In genomic region chr6:144898052-144898689, GRCh38 we compare ENCODE assay signal across 12 cellular contexts.
A peak's percentile ranks its signal among the peaks of the same experiment; 100 is the strongest.
DNase-seq lines count a peak whose midpoint lies in the region; ATAC-seq and TF ChIP-seq lines count a peak whose summit lies in the region.
"Had no signal": no experiment of that assay in that cellular context is flagged by ENCODE, and none has a peak within 500 bp of the region (broad histone marks: within the 10 kb centered on the region; RNA-seq: fewer than 3 reads in every experiment).

No MANE protein-coding gene starts in this region.

- POLR2A ChIA-PET in IMR-90 (lab: Charles Lee; ENCODE audit: unreplicated experiment), result no interaction called here

- TF ChIP-seq RAD21 in IMR-90 (IDR thresholded peaks at IDR 0.05; ENCODE audit: low read length), result no peak

- H3K9me3 ChIP-seq in IMR-90 (ENCODE audit: control insufficient read depth, insufficient read depth, low read length), result no peaks in the 10 kb centered on the region

- H2BK15ac ChIP-seq in IMR-90 (ENCODE audit: low read depth, low read length), result peak overlapping the region; percentile 98

- peak overlapping the region; percentile 67; the same call in 1 of the 2 replicates for H4K5ac ChIP-seq in IMR-90 (ENCODE audit: low read depth, low read length)

- DNase-seq in AG10803 (ENCODE audit: low read depth), result peak; percentile 68
- DNase-seq in IMR-90, result peak; percentile 54
- DNase-seq in astrocyte of the hippocampus (ENCODE audit: low read depth, low spot score), result peak; percentile 49
- peak; percentile 87 for DNase-seq in iris pigment epithelial cell (ENCODE audit: low read depth)
- no peak for DNase-seq in T1000 (lab: John Stamatoyannopoulos, UW)
- DNase-seq in foreskin melanocyte, result no peak
- DNase-seq in midbrain (lab: John Stamatoyannopoulos, UW), result no peak
- DNase-seq: activated CD4-positive, alpha-beta T cell treated with anti-CD3 and anti-CD28 coated beads for 48 hours; retina had no signal

- in situ Hi-C loops in IMR-90 (cut with MboI; ENCODE audit: low sequenced_read_pairs), result no loop called here

- H3K56ac ChIP-seq in IMR-90 (ENCODE audit: extremely low read depth, insufficient read depth, low read length), result peak overlapping the region; percentile 61

- BruUV-seq in IMR-90 (replicated peaks; lab: Mats Ljungman, UMichigan), result no TSS peak

- TF ChIP-seq CTCF in AG10803 (conservative IDR thresholded peaks at IDR 0.05; ENCODE audit: low read length) (no peak), IMR-90 (conservative IDR thresholded peaks at IDR 0.05; ENCODE audit: low read depth, low read length) (no peak)

- no peak overlapping the region for H2AFZ ChIP-seq in IMR-90 (replicated peaks; ENCODE audit: low read length, poor library complexity)

- no peaks in the 10 kb centered on the region for H4K20me1 ChIP-seq in IMR-90 (ENCODE audit: insufficient read depth, low read length)

- H2AK5ac ChIP-seq in IMR-90 (ENCODE audit: low read depth, low read length), result peak overlapping the region; percentile 33; the same call in 1 of the 2 replicates

- peak overlapping the region; percentile 95 for H2BK120ac ChIP-seq in IMR-90 (ENCODE audit: low read depth, low read length)

- TF ChIP-seq POLR2A in IMR-90 (IDR thresholded peaks at IDR 0.05; ENCODE audit: low read depth, low read length), result no peak

- H3K4me3 ChIP-seq in AG10803 (ENCODE audit: low read length), result no peak overlapping the region
- H3K4me3 ChIP-seq in IMR-90 (ENCODE audit: insufficient read depth, low read depth, low read length), result no peak overlapping the region
- H3K4me3 ChIP-seq: cardiac muscle cell had no signal

- peak overlapping the region; percentile 50; the same call in 1 of the 2 replicates for H3K27ac ChIP-seq in IMR-90 (ENCODE audit: insufficient read depth, low read length)
- H3K27ac ChIP-seq: cardiac muscle cell, HL-60 had no signal

- WGBS in IMR-90 (ENCODE audit: extremely low coverage in 2 of 2, insufficient read length in 1 of 2), 2 experiments, result no CpG with 5 or more reads among the region's 3 CpGs

- H3K23ac ChIP-seq in IMR-90 (ENCODE audit: low read depth, low read length), result peak overlapping the region; percentile 59; the same call in 1 of the 2 replicates

- CTCF ChIA-PET in IMR-90 (lab: Yijun Ruan, JAX), result interaction anchor here (1.0 kb wide), 1 partner anchor 82 kb away, joined by 4 read pairs; no protein-coding TSS in a partner anchor

- peak overlapping the region; percentile 66; the same call in 1 of the 2 replicates for H3K14ac ChIP-seq in IMR-90 (replicated peaks; ENCODE audit: low read depth, low read length)

- intact Hi-C loops in IMR-90 (cut with micrococcal nuclease), result no loop called here

- peak overlapping the region; percentile 53 to 82 for H4K8ac ChIP-seq in IMR-90 (ENCODE audit: low read depth in 2 of 2, low read length in 2 of 2)

- H3K27me3 ChIP-seq in IMR-90 (ENCODE audit: control insufficient read depth, insufficient read depth, low read length), result no peaks in the 10 kb centered on the region
- H3K27me3 ChIP-seq: cardiac muscle cell had no signal

- no peak overlapping the region for H3K9ac ChIP-seq in IMR-90 (ENCODE audit: low read depth, low read length)

- peak overlapping the region; percentile 89 for H2BK5ac ChIP-seq in IMR-90 (ENCODE audit: low read depth, low read length, poor library complexity, severe bottlenecking)

- peak overlapping the region; percentile 83; the same call in 1 of the 2 replicates for H3K18ac ChIP-seq in IMR-90 (ENCODE audit: low read depth, low read length)

- peak overlapping the region; percentile 73; the same call in 1 of the 2 replicates for H3K4ac ChIP-seq in IMR-90 (ENCODE audit: low read depth, low read length)

- peak overlapping the region; percentile 96 for H2BK20ac ChIP-seq in IMR-90 (ENCODE audit: low read depth, low read length)

- H3K4me2 ChIP-seq in IMR-90 (ENCODE audit: low read depth, low read length), result peak overlapping the region; percentile 11; the same call in 1 of the 2 replicates

- H3K4me1 ChIP-seq in IMR-90 (ENCODE audit: control insufficient read depth, insufficient read depth, low read length), result peaks cover 5% of the 10 kb centered on the region

- peak overlapping the region; percentile 78 for H4K91ac ChIP-seq in IMR-90 (ENCODE audit: insufficient read depth, low read depth, low read length)

- H2AK9ac ChIP-seq in IMR-90 (replicated peaks; ENCODE audit: low read depth, low read length, poor library complexity), result peak overlapping the region; percentile 57

- peak; percentile 24; the same call in 1 of the 2 replicates for ATAC-seq in IMR-90 (ENCODE audit: low read depth)
- ATAC-seq in GM21717 (IDR thresholded peaks at IDR 0.05; ENCODE audit: unreplicated experiment), result no peak

- H3K36me3 ChIP-seq in IMR-90 (ENCODE audit: control insufficient read depth, insufficient read depth, low read length), result no peaks in the 10 kb centered on the region
- H3K36me3 ChIP-seq: cardiac muscle cell had no signal

- dilution Hi-C loops in IMR-90 (cut with HindIII; ENCODE audit: low sequenced_read_pairs, unreplicated experiment), result no loop called here

- H3K79me1 ChIP-seq in IMR-90 (ENCODE audit: low read depth in 1 of 2, low read length in 2 of 2), result no peaks in the 10 kb centered on the region

- H3K9me1 ChIP-seq in IMR-90 (ENCODE audit: insufficient read depth, low read length), result peaks cover 3% of the 10 kb centered on the region; the same call in 1 of the 2 replicates

TF ChIP-seq in IMR-90, 13 proteins besides CTCF, POLR2A, EP300 and RAD21:
- TF ChIP-seq RCOR1 (IDR thresholded peaks at IDR 0.05; ENCODE audit: insufficient replicate concordance, low read length) (no peak), BHLHE40 (IDR thresholded peaks at IDR 0.05; ENCODE audit: low read depth, low read length) (no peak), ELK1 (IDR thresholded peaks at IDR 0.05; ENCODE audit: borderline replicate concordance, low read depth, low read length) (no peak), NFE2L2 (IDR thresholded peaks at IDR 0.05; ENCODE audit: low read depth, low read length) (no peak), RFX5 (IDR thresholded peaks at IDR 0.05; ENCODE audit: low read depth, low read length) (no peak), CHD1 (IDR thresholded peaks at IDR 0.05; ENCODE audit: low read depth, low read length) (no peak), MAFK (IDR thresholded peaks at IDR 0.05; ENCODE audit: low read depth, low read length) (no peak), FOS (IDR thresholded peaks at IDR 0.05; ENCODE audit: low read depth, low read length) (no peak), MXI1 (IDR thresholded peaks at IDR 0.05; ENCODE audit: borderline replicate concordance, low read depth, low read length) (no peak), SMC3 (IDR thresholded peaks at IDR 0.05; ENCODE audit: low read depth, low read length) (no peak), USF2 (IDR thresholded peaks at IDR 0.05; ENCODE audit: low read depth, low read length) (no peak)

Comparison
In these comparisons a context has a peak if more than half of its experiments do, and no peak if none do; other contexts are left out.
1. DNase-seq: peak in AG10803 (single experiment), IMR-90 (single experiment), astrocyte of the hippocampus (single experiment) and iris pigment epithelial cell (single experiment); none in T1000 (single experiment), foreskin melanocyte (single experiment) and midbrain (single experiment).